In genomic region chr11:97224396-97224795, GRCh38 we compare ENCODE assay signal across 15 cellular contexts.
DNase-seq lines count a peak whose midpoint lies in the region; ATAC-seq and TF ChIP-seq lines count a peak whose summit lies in the region.
"Had no signal": no experiment of that assay in that cellular context is flagged by ENCODE, and none has a peak within 500 bp of the region (broad histone marks: within the 10 kb centered on the region; RNA-seq: fewer than 3 reads in every experiment).

No MANE protein-coding gene starts in this region.

- intact Hi-C loops in Right ventricle myocardium inferior (cut with DNase I) = loop anchor here (10.0 kb wide), 1 partner anchor 360 kb away; no protein-coding TSS in a partner anchor
- intact Hi-C loops in left cardiac atrium (cut with DNase I) = no loop called here
- intact Hi-C loops in lower lobe of right lung (cut with DNase I) = no loop called here

- H3K36me3 ChIP-seq in lower lobe of right lung = no peaks in the 10 kb centered on the region

- TF ChIP-seq CTCF in 22Rv1 (IDR thresholded peaks at IDR 0.05) = no peak
- no peak for TF ChIP-seq CTCF in lower lobe of right lung (IDR thresholded peaks at IDR 0.05)

- H3K4me3 ChIP-seq in lower lobe of right lung = no peak overlapping the region
- H3K4me3 ChIP-seq: GM23338 had no signal

- no peaks in the 10 kb centered on the region for H3K27me3 ChIP-seq in lower lobe of right lung (ENCODE audit: low read depth)

- H3K4me1 ChIP-seq in lower lobe of right lung = no peaks in the 10 kb centered on the region
- H3K4me1 ChIP-seq: Caco-2 had no signal

- DNase-seq in Right ventricle myocardium inferior (ENCODE audit: missing footprints) (no peak), left cardiac atrium (no peak), NCI-H2171 (lab: John Stamatoyannopoulos, UW) (peak; percentile 23), left kidney (ENCODE audit: low read depth, low spot score) (peak; percentile 60), lower lobe of right lung (no peak), NCI-H774 (lab: John Stamatoyannopoulos, UW) (no peak)
- DNase-seq: ACHN; Caco-2; CD4-positive, alpha-beta T cell; HCEC 1CT; IMR-90 had no signal

- peak; percentile 64 for ATAC-seq in Right ventricle myocardium inferior
- no peak for ATAC-seq in left cardiac atrium
- no peak for ATAC-seq in lower lobe of right lung
- no peak for ATAC-seq in GM21367 (IDR thresholded peaks at IDR 0.05; ENCODE audit: unreplicated experiment)
- ATAC-seq: GM23338 had no signal

- no peaks in the 10 kb centered on the region for H3K9me3 ChIP-seq in lower lobe of right lung
- H3K9me3 ChIP-seq: Caco-2 had no signal

- peak overlapping the region; percentile 44 for H3K27ac ChIP-seq in 22Rv1
- no peak overlapping the region for H3K27ac ChIP-seq in lower lobe of right lung
- H3K27ac ChIP-seq: C4-2B had no signal

Comparison
In these comparisons a context has a peak if more than half of its experiments do, and no peak if none do; other contexts are left out.
1. DNase-seq: peak in NCI-H2171 (single experiment) and left kidney (single experiment); none in Right ventricle myocardium inferior (single experiment), left cardiac atrium (single experiment), lower lobe of right lung (single experiment) and NCI-H774 (single experiment).